In genomic region chr12:40122842-40123241, GRCh38 we compare ENCODE assay signal across 7 cellular contexts.
"Had no signal": no experiment of that assay in that cellular context is flagged by ENCODE, and none has a peak within 500 bp of the region (broad histone marks: within the 10 kb centered on the region; RNA-seq: fewer than 3 reads in every experiment).

No MANE protein-coding gene starts in this region.

- H3K4me3 ChIP-seq: GM23338, HAP-1 had no signal

- H3K9me3 ChIP-seq: HAP-1 had no signal

- H3K4me2 ChIP-seq: GM23338 had no signal

- H3K27ac ChIP-seq: HL-60 had no signal

- DNase-seq: H7, HFFc6, KG1 had no signal

- H2AFZ ChIP-seq: GM23338 had no signal

- H3K36me3 ChIP-seq: HAP-1 had no signal

- ATAC-seq: GM23338, HCT116 had no signal

- H3K4me1 ChIP-seq: HAP-1 had no signal
